24 cellular contexts compared by ENCODE assay signal in the genomic region with DNA sequence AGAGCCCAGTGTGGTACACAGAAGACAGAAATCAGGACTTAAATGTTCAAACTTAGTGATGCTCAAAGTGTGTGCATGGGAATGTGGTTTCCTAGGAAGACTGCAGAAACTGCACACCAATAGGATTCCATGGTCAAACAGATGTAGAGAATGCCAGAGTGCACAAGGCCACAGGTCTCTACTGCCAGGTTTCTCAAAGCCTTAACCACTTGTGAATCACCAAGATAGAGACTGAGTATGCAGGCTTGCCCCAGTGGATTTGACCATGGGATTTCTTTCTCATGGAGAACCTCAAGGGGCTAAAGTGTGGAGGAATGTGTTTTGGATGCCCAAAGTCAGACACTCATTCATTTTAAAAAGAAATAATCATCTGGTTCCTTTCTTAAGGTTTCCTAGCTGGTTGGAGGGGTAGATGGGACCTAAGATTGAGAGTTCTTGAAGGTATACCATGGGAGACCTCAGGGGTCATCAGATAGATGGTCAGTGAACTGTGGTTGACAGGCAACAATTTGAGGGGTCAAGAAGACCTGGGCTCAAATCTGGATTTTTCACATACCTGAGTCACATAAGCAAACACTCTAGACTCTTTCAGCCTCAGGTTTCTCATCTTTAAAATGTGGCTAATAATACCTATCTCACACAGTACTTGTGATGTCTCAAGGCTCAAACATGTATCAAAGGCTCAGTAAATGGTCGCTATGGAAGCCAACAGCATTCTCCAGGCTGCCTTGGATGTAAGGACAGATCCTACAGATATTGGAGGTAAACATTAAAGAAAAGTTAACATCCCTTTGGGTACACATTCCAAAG.
"Had no signal": no experiment of that assay in that cellular context is flagged by ENCODE, and none has a peak within 500 bp of the region (broad histone marks: within the 10 kb centered on the region; RNA-seq: fewer than 3 reads in every experiment).

No MANE protein-coding gene starts in this region.

- H3K36me3 ChIP-seq: colonic mucosa, lower lobe of right lung, prostate gland, right atrium auricular region, transverse colon, uterus had no signal

- H3K4me1 ChIP-seq: colonic mucosa, lower lobe of right lung, prostate gland, right atrium auricular region, transverse colon, uterus had no signal

- DNase-seq: activated B cell treated with CpG ODN at 0.5 μM for 24 hours; activated CD4-positive, alpha-beta T cell treated with anti-CD3 and anti-CD28 coated beads for 4 hours; activated CD8-positive, alpha-beta T cell treated with anti-CD3 and anti-CD28 coated beads for 36 hours; activated naive CD4-positive, alpha-beta T cell; activated naive CD8-positive, alpha-beta T cell treated with anti-CD3 and anti-CD28 coated beads for 36 hours; activated T-cell treated with anti-CD3 and anti-CD28 coated beads, Interleukin-2, amount 50 U/mL, for 1 hour; amygdala; body of pancreas; central memory CD4-positive, alpha-beta T cell; colonic mucosa; endodermal cell; left cardiac atrium; lower lobe of right lung; nephron progenitor cell; nucleus accumbens; stimulated activated naive CD8-positive, alpha-beta T cell treated with anti-CD3 and anti-CD28 coated beads, Interleukin-15, Interleukin-2, amounts not matched to agents 100 U/mL and 50 U/mL, for 24 hours; SW 1271; T-helper 2 cell; transverse colon; uterus had no signal

- H3K4me3 ChIP-seq: body of pancreas, colonic mucosa, lower lobe of right lung, prostate gland, right atrium auricular region, skin epidermis, transverse colon, uterus had no signal

- H3K27ac ChIP-seq: body of pancreas, colonic mucosa, lower lobe of right lung, prostate gland, right atrium auricular region, skin epidermis, transverse colon, uterus had no signal

- H3K27me3 ChIP-seq: body of pancreas, colonic mucosa, right atrium auricular region, transverse colon, uterus had no signal

- ATAC-seq: activated CD8-positive, alpha-beta T cell treated with anti-CD3 and anti-CD28 coated beads for 36 hours; activated T-helper 17 cell treated with anti-CD3 and anti-CD28 coated beads, Interleukin-2, amount 50 U/mL, for 72 hours; left cardiac atrium; lower lobe of right lung; stimulated activated naive CD8-positive, alpha-beta T cell treated with anti-CD3 and anti-CD28 coated beads, Interleukin-15, Interleukin-2, amounts not matched to agents 100 U/mL and 50 U/mL, for 24 hours had no signal

- H3K9me3 ChIP-seq: body of pancreas, colonic mucosa, lower lobe of right lung, prostate gland, right atrium auricular region, transverse colon, uterus had no signal
